Comparison of ENCODE assay signal across 8 cellular contexts in genomic region chr12:56105503-56105902, GRCh38. TPM values are rescaled to one million over a fixed set of nuclear protein-coding genes. Genes with fewer than 3 reads are reported as not detected.
DNase-seq lines count a peak whose midpoint lies in the region; ATAC-seq and TF ChIP-seq lines count a peak whose summit lies in the region.

No MANE protein-coding gene starts in this region.

- intact Hi-C loops in left colon (cut with DNase I, micrococcal nuclease) = no loop called here

- H3K27ac ChIP-seq in SK-N-MC = peak overlapping the region; percentile 76

- no peak for ATAC-seq in left colon

- peak overlapping the region; percentile 99 for H3K4me3 ChIP-seq in GM12864 (ENCODE audit: low read depth, low read length)
- peak overlapping the region; percentile 93 for H3K4me3 ChIP-seq in SK-N-MC
- peak overlapping the region; percentile 90 for H3K4me3 ChIP-seq in fibroblast of pulmonary artery (replicated peaks; ENCODE audit: low read depth, low read length)
- H3K4me3 ChIP-seq in retinal pigment epithelial cell (ENCODE audit: low read length) = peak overlapping the region; percentile 70

- no peaks in the 10 kb centered on the region for H3K9me3 ChIP-seq in SK-N-MC (ENCODE audit: low read depth, low read length)

- DNase-seq in GM12864 (ENCODE audit: low read depth) (no peak), SK-N-MC (ENCODE audit: low read depth, low spot score) (no peak), fibroblast of pulmonary artery (ENCODE audit: low read depth) (no peak), retinal pigment epithelial cell (ENCODE audit: low read depth) (no peak), DMS79 treated with DMSO at 0.1 percent for 48 hours (lab: John Stamatoyannopoulos, UW) (no peak), GF-D8 (lab: John Stamatoyannopoulos, UW) (no peak), left colon (no peak), NCI-H526 treated with DMSO at 0.1 percent for 48 hours (lab: John Stamatoyannopoulos, UW) (no peak)

- H3K36me3 ChIP-seq in SK-N-MC (ENCODE audit: insufficient read depth, low read length) = peaks cover 46% of the 10 kb centered on the region

- TF ChIP-seq CTCF in GM12864 (IDR thresholded peaks at IDR 0.05; ENCODE audit: low read depth, low read length, missing control alignments) = no peak
- TF ChIP-seq CTCF in fibroblast of pulmonary artery (IDR thresholded peaks at IDR 0.05; ENCODE audit: low read length, missing control alignments) = no peak
- no peak for TF ChIP-seq CTCF in retinal pigment epithelial cell (conservative IDR thresholded peaks at IDR 0.05; ENCODE audit: low read depth, low read length)

- H3K9ac ChIP-seq in SK-N-MC (ENCODE audit: insufficient read length) = peak overlapping the region; percentile 98

RNA-seq across cellular contexts. Expression of gene PA2G4, which starts 1.1 kb away (rescaled TPM):
- total RNA-seq in left colon = 10 to 100 TPM; 59.6 to 80.9 TPM

RNA-seq across cellular contexts. Expression of gene RPL41, which starts 10.9 kb away (rescaled TPM):
- 1,000 to 10,000 TPM; 2,955 to 2,956 TPM for total RNA-seq in left colon

RNA-seq across cellular contexts. Expression of gene ZC3H10, which starts 12.6 kb away (rescaled TPM):
- 1 to 10 TPM; 3.5 to 4.1 TPM for total RNA-seq in left colon

RNA-seq across cellular contexts. Expression of gene ESYT1, which starts 22.6 kb away (rescaled TPM):
- 10 to 100 TPM; 44.4 to 48.6 TPM for total RNA-seq in left colon

RNA-seq across cellular contexts. Expression of gene ERBB3, which starts 25.5 kb away (rescaled TPM):
- total RNA-seq in left colon = 100 to 1,000 TPM; 188 to 261 TPM
